8 cellular contexts compared by ENCODE assay signal in the genomic region with DNA sequence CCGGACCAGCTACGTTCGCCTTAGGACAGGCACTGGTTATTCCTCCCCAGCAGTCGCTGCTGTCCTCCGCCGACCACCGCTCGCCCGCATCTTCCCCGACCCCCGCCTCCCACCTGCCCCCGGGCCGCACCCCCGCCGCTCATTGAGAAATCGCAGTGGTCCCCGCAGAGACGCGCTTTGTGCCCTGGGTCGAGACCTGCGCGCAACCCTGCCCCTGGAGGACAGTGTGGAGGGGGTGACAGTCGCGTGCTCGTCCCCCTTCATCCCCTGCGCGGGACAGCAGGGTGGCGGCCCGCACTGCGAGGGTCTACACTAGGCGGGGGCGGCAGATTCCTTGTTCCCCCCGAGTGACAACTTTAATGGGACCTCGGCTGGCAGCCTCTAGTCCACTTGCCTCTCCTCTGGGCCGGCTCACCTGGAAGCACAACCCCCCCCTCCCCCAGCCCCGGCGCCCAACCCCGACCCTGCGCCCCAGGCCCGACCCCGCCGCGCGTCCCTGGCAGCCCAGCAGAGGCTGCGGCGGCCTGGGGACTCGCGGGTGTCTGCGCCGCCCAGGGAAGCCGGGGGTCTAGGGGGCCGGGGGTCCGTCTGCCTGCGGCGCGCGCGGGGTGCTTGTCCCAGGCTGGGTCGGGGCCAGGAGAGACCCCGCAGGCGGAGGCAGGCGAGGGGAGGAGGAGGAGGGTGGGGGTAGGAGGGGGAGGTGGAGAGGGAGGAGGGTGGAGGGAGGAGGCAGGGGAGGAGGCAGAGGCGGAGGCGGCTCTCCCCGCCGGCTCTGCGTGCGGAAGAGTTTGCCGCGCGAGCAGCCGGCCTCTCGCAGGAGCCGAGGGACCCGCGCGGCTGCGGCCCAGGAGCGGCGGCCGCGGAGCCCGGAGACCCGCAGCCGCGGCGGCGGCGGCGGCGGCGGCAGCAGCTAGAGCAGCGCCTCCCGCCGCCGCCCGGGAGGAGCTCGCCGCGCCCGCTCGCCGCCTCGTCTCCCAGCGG.
A peak's percentile ranks its signal among the peaks of the same experiment; 100 is the strongest.
DNase-seq lines count a peak whose midpoint lies in the region; ATAC-seq and TF ChIP-seq lines count a peak whose summit lies in the region.

A gene with protein sequence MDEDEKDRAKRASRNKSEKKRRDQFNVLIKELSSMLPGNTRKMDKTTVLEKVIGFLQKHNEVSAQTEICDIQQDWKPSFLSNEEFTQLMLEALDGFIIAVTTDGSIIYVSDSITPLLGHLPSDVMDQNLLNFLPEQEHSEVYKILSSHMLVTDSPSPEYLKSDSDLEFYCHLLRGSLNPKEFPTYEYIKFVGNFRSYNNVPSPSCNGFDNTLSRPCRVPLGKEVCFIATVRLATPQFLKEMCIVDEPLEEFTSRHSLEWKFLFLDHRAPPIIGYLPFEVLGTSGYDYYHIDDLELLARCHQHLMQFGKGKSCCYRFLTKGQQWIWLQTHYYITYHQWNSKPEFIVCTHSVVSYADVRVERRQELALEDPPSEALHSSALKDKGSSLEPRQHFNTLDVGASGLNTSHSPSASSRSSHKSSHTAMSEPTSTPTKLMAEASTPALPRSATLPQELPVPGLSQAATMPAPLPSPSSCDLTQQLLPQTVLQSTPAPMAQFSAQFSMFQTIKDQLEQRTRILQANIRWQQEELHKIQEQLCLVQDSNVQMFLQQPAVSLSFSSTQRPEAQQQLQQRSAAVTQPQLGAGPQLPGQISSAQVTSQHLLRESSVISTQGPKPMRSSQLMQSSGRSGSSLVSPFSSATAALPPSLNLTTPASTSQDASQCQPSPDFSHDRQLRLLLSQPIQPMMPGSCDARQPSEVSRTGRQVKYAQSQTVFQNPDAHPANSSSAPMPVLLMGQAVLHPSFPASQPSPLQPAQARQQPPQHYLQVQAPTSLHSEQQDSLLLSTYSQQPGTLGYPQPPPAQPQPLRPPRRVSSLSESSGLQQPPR (plus strand): TSS at position 775 of the 981 bp plus-strand sequence. CDS start 84,616 bp downstream, outside the sequence.

- CTCF ChIA-PET in HEK293T (lab: Yijun Ruan, JAX): interaction anchor here (0.6 to 0.9 kb wide), 4 partner anchors 14 to 1533 kb away, joined by 3 to 5 read pairs (median 4); no protein-coding TSS in a partner anchor

- TF ChIP-seq CTCF in nephron (IDR thresholded peaks at IDR 0.05; ENCODE audit: unreplicated experiment in 3 of 3): no peak

- peak within 1 kb of the TSS; percentile 85 to 93 (median 91) for H3K4me3 Mint-ChIP-seq in nephron

- H3K9me3 Mint-ChIP-seq in nephron: no peaks in the 10 kb centered on the region

- POLR2A ChIA-PET in HEK293T (lab: Yijun Ruan, JAX): interaction anchor here (0.8 to 1.1 kb wide), 4 partner anchors 11 to 183 kb away, joined by 3 to 4 read pairs (median 3); partner anchors contain the start of gene RPL31

- no peak for ATAC-seq in GM21447 (IDR thresholded peaks at IDR 0.05; ENCODE audit: unreplicated experiment)

- peak within 1 kb of the TSS; percentile 11 to 72 (median 64) for H3K27ac Mint-ChIP-seq in nephron

- peaks cover 29% of the 10 kb centered on the region for H3K4me1 Mint-ChIP-seq in nephron

- H3K27me3 Mint-ChIP-seq in nephron (ENCODE audit: low read depth): peaks cover 64% of the 10 kb centered on the region

- no peaks in the 10 kb centered on the region for H3K36me3 Mint-ChIP-seq in nephron (ENCODE audit: low read depth)

- DNase-seq in 8988T: peak; percentile 72
- peak; percentile 67 for DNase-seq in HEK293T (ENCODE audit: extremely low spot score)
- DNase-seq in activated T-cell treated with anti-CD3 and anti-CD28 coated beads for 48 hours (ENCODE audit: low read depth): peak; percentile 21
- DNase-seq in fibroblast of the conjunctiva (ENCODE audit: low read depth): peak; percentile 33
- DNase-seq in NCI-H2196 (lab: John Stamatoyannopoulos, UW; ENCODE audit: unreplicated experiment): no peak
- no peak for DNase-seq in NCI-H2081 treated with DMSO at 0.1 percent for 48 hours (lab: John Stamatoyannopoulos, UW)

TF ChIP-seq in HEK293T, 16 proteins besides CTCF, POLR2A, EP300 and RAD21:
- TF ChIP-seq ARNT (IDR thresholded peaks at IDR 0.05): no peak
- TF ChIP-seq FOXK2 (IDR thresholded peaks at IDR 0.05): no peak
- TF ChIP-seq SUZ12 (IDR thresholded peaks at IDR 0.05): no peak
- no peak for TF ChIP-seq NFRKB (IDR thresholded peaks at IDR 0.05)
- TF ChIP-seq CTBP1 (IDR thresholded peaks at IDR 0.05; ENCODE audit: borderline replicate concordance): no peak
- no peak for TF ChIP-seq ELF4 (IDR thresholded peaks at IDR 0.05)
- TF ChIP-seq LEF1 (IDR thresholded peaks at IDR 0.05; ENCODE audit: borderline replicate concordance): no peak
- no peak for TF ChIP-seq BHLHE40 (IDR thresholded peaks at IDR 0.05; ENCODE audit: borderline replicate concordance)
- TF ChIP-seq TARDBP (IDR thresholded peaks at IDR 0.05): no peak
- TF ChIP-seq L3MBTL2 (conservative IDR thresholded peaks at IDR 0.05): no peak; the same call in 1 of the 2 replicates
- TF ChIP-seq FOXM1 (IDR thresholded peaks at IDR 0.05; ENCODE audit: borderline replicate concordance): no peak
- TF ChIP-seq FOXA1 (IDR thresholded peaks at IDR 0.05): no peak
- no peak for TF ChIP-seq ZNF384 (IDR thresholded peaks at IDR 0.05)
TF ChIP-seq in HEK293T: peak in this region for 0.

Comparison
In these comparisons a context has a peak if more than half of its experiments do, and no peak if none do; other contexts are left out.
1. DNase-seq: peak in 8988T (single experiment), HEK293T (single experiment), activated T-cell treated with anti-CD3 and anti-CD28 coated beads for 48 hours (single experiment) and fibroblast of the conjunctiva (single experiment); none in NCI-H2196 (single experiment) and NCI-H2081 treated with DMSO at 0.1 percent for 48 hours (single experiment).